ENCODE assay signal across 27 cellular contexts in genomic region chr16:90027611-90028010, GRCh38. TPM values are rescaled to one million over a fixed set of nuclear protein-coding genes. Genes with fewer than 3 reads are reported as not detected.
A peak's percentile ranks its signal among the peaks of the same experiment; 100 is the strongest.
DNase-seq lines count a peak whose midpoint lies in the region; ATAC-seq, FAIRE-seq and TF ChIP-seq lines count a peak whose summit lies in the region.
"Had no signal": no experiment of that assay in that cellular context is flagged by ENCODE, and none has a peak within 500 bp of the region (broad histone marks: within the 10 kb centered on the region; RNA-seq: fewer than 3 reads in every experiment).

No MANE protein-coding gene starts in this region.

- no peak overlapping the region for H3K9ac ChIP-seq in HepG2 (ENCODE audit: insufficient read depth, low read depth, low read length)
- H3K9ac ChIP-seq in mesenchymal stem cell (ENCODE audit: low read length) = no peak overlapping the region
- H3K9ac ChIP-seq: BLaER1 had no signal

- H2BK120ac ChIP-seq in mesenchymal stem cell (ENCODE audit: low read depth, low read length) = no peak overlapping the region

- H3K79me2 ChIP-seq in HepG2 (ENCODE audit: insufficient read depth, low read length) = peaks cover 8% of the 10 kb centered on the region

- H3K23ac ChIP-seq in mesenchymal stem cell (ENCODE audit: low read length in 2 of 2) = no peak overlapping the region

- 91% methylated on average over 17 of the region's 17 CpGs for WGBS in HepG2 (ENCODE audit: low lambda C conversion rate)
- WGBS in right lobe of liver (ENCODE audit: insufficient coverage, low coverage, low lambda C conversion rate, missing lambda C conversion rate) = 90% methylated on average over 7 of the region's 17 CpGs
- WGBS in mesenchymal stem cell = 94% methylated on average over 16 of the region's 17 CpGs

- no peak overlapping the region for H3K14ac ChIP-seq in mesenchymal stem cell (ENCODE audit: low read length in 2 of 2)

- peaks cover 9% of the 10 kb centered on the region; the same call in 1 of the 2 replicates for H4K20me1 ChIP-seq in HepG2 (ENCODE audit: insufficient read depth, low read length)

- peaks cover 57% of the 10 kb centered on the region for H3K36me3 Mint-ChIP-seq in Caco-2 (ENCODE audit: insufficient read depth, unreplicated experiment)

- intact Hi-C loops in HepG2 (cut with micrococcal nuclease; ENCODE audit: unreplicated experiment) (no loop called here), right lobe of liver (cut with DNase I) (no loop called here), Caco-2 (cut with micrococcal nuclease; ENCODE audit: unreplicated experiment) (no loop called here)

- no peak overlapping the region for H3K27ac ChIP-seq in HepG2 (ENCODE audit: extremely low read length, insufficient read depth, low read length)
- H3K27ac ChIP-seq in right lobe of liver = no peak overlapping the region
- H3K27ac ChIP-seq in mesenchymal stem cell (ENCODE audit: low read length, poor library complexity, severe bottlenecking) = no peak overlapping the region
- H3K27ac ChIP-seq: BLaER1 had no signal

- no peak for FAIRE-seq in HepG2 (lab: Jason Lieb, UNC)
- FAIRE-seq: A204.1, D721Med, G401.6, GM12891, GM19239 had no signal

- no peak overlapping the region for H2BK12ac ChIP-seq in mesenchymal stem cell (ENCODE audit: low read length in 2 of 2)

- H3K4ac ChIP-seq in mesenchymal stem cell (ENCODE audit: low read depth in 1 of 2, low read length in 2 of 2) = no peak overlapping the region

- H3K9me3 ChIP-seq in HepG2 (ENCODE audit: low read length) (no peaks in the 10 kb centered on the region), right lobe of liver (no peaks in the 10 kb centered on the region), Caco-2 (no peaks in the 10 kb centered on the region), mesenchymal stem cell (ENCODE audit: control insufficient read depth, low read length) (no peaks in the 10 kb centered on the region)
- H3K9me3 ChIP-seq: BE2C, BLaER1 had no signal

- no peaks in the 10 kb centered on the region for H3K9me3 Mint-ChIP-seq in Caco-2 (ENCODE audit: unreplicated experiment)
- H3K9me3 Mint-ChIP-seq: CD4-positive, alpha-beta memory T cell; CD4-positive, CD25-positive, alpha-beta regulatory T cell; CD8-positive, alpha-beta memory T cell had no signal

- peaks cover 9% of the 10 kb centered on the region for H3K4me1 ChIP-seq in HepG2 (ENCODE audit: insufficient read depth, low read length)
- peaks cover 0 to 4% (median 0%) of the 10 kb centered on the region in 4 donors for H3K4me1 ChIP-seq in right lobe of liver
- H3K4me1 ChIP-seq in Caco-2 = peaks cover 6% of the 10 kb centered on the region; the same call in 1 of the 2 replicates
- H3K4me1 ChIP-seq in mesenchymal stem cell (ENCODE audit: control insufficient read depth, insufficient read depth, low read depth, low read length) = peaks cover 9% of the 10 kb centered on the region
- H3K4me1 ChIP-seq: BE2C had no signal

- no peak for DNase-seq in HepG2 (ENCODE audit: low spot score)
- DNase-seq in right lobe of liver = no peak
- DNase-seq in Caco-2 = no peak
- DNase-seq in H7 = peak; percentile 45
- no peak for DNase-seq in mesenchymal stem cell
- no peak for DNase-seq in NCI-H146 treated with DMSO at 0.1 percent for 48 hours (lab: John Stamatoyannopoulos, UW; ENCODE audit: unreplicated experiment)
- no peak for DNase-seq in HCEC 1CT
- DNase-seq: 8988T; ACHN; BE2C; C1 segment of cervical spinal cord; Calu3; CD4-positive, alpha-beta memory T cell; CD4-positive, CD25-positive, alpha-beta regulatory T cell; CD8-positive, alpha-beta memory T cell; COR-L47; DMS79 treated with DMSO at 0.1 percent for 48 hours; GF-D8 had no signal

- BruUV-seq in HepG2 (replicated peaks; lab: Mats Ljungman, UMichigan) (no TSS peak), Caco-2 (replicated peaks; lab: Mats Ljungman, UMichigan) (no TSS peak)

- no peak overlapping the region for H2AK5ac ChIP-seq in mesenchymal stem cell (ENCODE audit: low read length, severe bottlenecking)

- H2BK5ac ChIP-seq in mesenchymal stem cell (ENCODE audit: low read depth, low read length, poor library complexity, severe bottlenecking) = no peak overlapping the region

- H3K36me3 ChIP-seq in HepG2 (replicated peaks in 1 of 2; ENCODE audit: control insufficient read depth in 1 of 2, insufficient read depth in 2 of 2, low read length in 2 of 2) (peaks cover 15 to 21% of the 10 kb centered on the region in 2 experiments; a peak in 4 of 5 replicates), right lobe of liver (no peaks in the 10 kb centered on the region), Caco-2 (ENCODE audit: control insufficient read depth, insufficient read depth, low read length) (peaks cover 12% of the 10 kb centered on the region), H7 (replicated peaks; ENCODE audit: control insufficient read depth, insufficient read depth, low read length) (peaks cover 5% of the 10 kb centered on the region; the same call in 1 of the 2 replicates), mesenchymal stem cell (ENCODE audit: control insufficient read depth in 1 of 2, insufficient read depth in 2 of 2, low read depth in 1 of 2, low read length in 2 of 2) (peaks cover 24 to 32% of the 10 kb centered on the region in 2 experiments)

- TF ChIP-seq EP300 in HepG2 (IDR thresholded peaks at IDR 0.05; ENCODE audit: low read depth in 2 of 2, low read length in 2 of 2) (no peak), HepG2 (CRISPR knock-in tag; IDR thresholded peaks at IDR 0.05; ENCODE audit: borderline replicate concordance) (no peak)

- peaks cover 7% of the 10 kb centered on the region for H3K79me1 ChIP-seq in mesenchymal stem cell (replicated peaks; ENCODE audit: low read length, poor library complexity, severe bottlenecking)

- peaks cover 6% of the 10 kb centered on the region for H3K4me1 Mint-ChIP-seq in Caco-2 (ENCODE audit: low read depth, unreplicated experiment)

- no peaks in the 10 kb centered on the region for H3K27me3 Mint-ChIP-seq in Caco-2 (ENCODE audit: insufficient read depth, unreplicated experiment)
- H3K27me3 Mint-ChIP-seq: CD4-positive, alpha-beta memory T cell; CD4-positive, CD25-positive, alpha-beta regulatory T cell had no signal

- POLR2A ChIA-PET in HepG2 (lab: Yijun Ruan, JAX) (no interaction called here), Caco-2 (lab: Charles Lee) (no interaction called here)

- H3K4me3 ChIP-seq in HepG2 (replicated peaks in 1 of 3; ENCODE audit: insufficient read depth in 1 of 3, low read depth in 2 of 3, low read length in 3 of 3) (no peak overlapping the region), right lobe of liver (no peak overlapping the region), Caco-2 (ENCODE audit: low read depth, low read length) (no peak overlapping the region), H7 (ENCODE audit: insufficient read depth, low read depth, low read length) (no peak overlapping the region), mesenchymal stem cell (ENCODE audit: insufficient read depth in 1 of 2, low read depth in 1 of 2, low read length in 2 of 2) (no peak overlapping the region)
- H3K4me3 ChIP-seq: BLaER1 had no signal

- no peak overlapping the region for H2AFZ ChIP-seq in HepG2 (ENCODE audit: low read length)
- no peak overlapping the region for H2AFZ ChIP-seq in mesenchymal stem cell (ENCODE audit: low read depth, low read length)

- H3K27me3 ChIP-seq in HepG2 (ENCODE audit: control insufficient read depth in 1 of 2, insufficient read depth in 2 of 2, low read length in 2 of 2) = no peaks in the 10 kb centered on the region
- H3K27me3 ChIP-seq in right lobe of liver = no peaks in the 10 kb centered on the region
- H3K27me3 ChIP-seq in Caco-2 (replicated peaks; ENCODE audit: control insufficient read depth, insufficient read depth, low read length) = no peaks in the 10 kb centered on the region
- no peaks in the 10 kb centered on the region for H3K27me3 ChIP-seq in H7 (ENCODE audit: control insufficient read depth, insufficient read depth, low read length)
- no peaks in the 10 kb centered on the region for H3K27me3 ChIP-seq in mesenchymal stem cell (ENCODE audit: control insufficient read depth in 1 of 2, insufficient read depth in 1 of 2, low read length in 2 of 2)
- H3K27me3 ChIP-seq: BE2C, BLaER1 had no signal

- in situ Hi-C loops in HepG2 (cut with HindIII; ENCODE audit: extremely low pct_ligation_motif_present, low pct_unique_long_range_greater_than_20kb) = no loop called here

- ATAC-seq in HepG2 (no peak), right lobe of liver (no peak)

- no peak overlapping the region for H3K4me3 Mint-ChIP-seq in Caco-2 (ENCODE audit: unreplicated experiment)
- H3K4me3 Mint-ChIP-seq: CD14-positive monocyte; CD4-positive, alpha-beta memory T cell; CD4-positive, CD25-positive, alpha-beta regulatory T cell had no signal

- H3K27ac Mint-ChIP-seq in Caco-2 (ENCODE audit: unreplicated experiment) = peak overlapping the region; percentile 45
- H3K27ac Mint-ChIP-seq: CD4-positive, alpha-beta memory T cell; CD8-positive, alpha-beta memory T cell had no signal

- no peak overlapping the region for H3K4me2 ChIP-seq in HepG2 (ENCODE audit: low read depth, low read length)
- no peak overlapping the region for H3K4me2 ChIP-seq in mesenchymal stem cell (ENCODE audit: low read length, poor library complexity, severe bottlenecking)

- H4K8ac ChIP-seq in mesenchymal stem cell (ENCODE audit: low read length) = no peak overlapping the region

- TF ChIP-seq RAD21 in HepG2 (CRISPR knock-in tag; IDR thresholded peaks at IDR 0.05) = no peak

- H3K18ac ChIP-seq in mesenchymal stem cell (ENCODE audit: low read depth in 1 of 2, low read length in 2 of 2) = no peak overlapping the region

- H4K91ac ChIP-seq in mesenchymal stem cell (ENCODE audit: low read length) = peak overlapping the region; percentile 58

- H2BK15ac ChIP-seq in mesenchymal stem cell (ENCODE audit: low read depth, poor library complexity, severe bottlenecking) = no peak overlapping the region

- CTCF ChIA-PET in HepG2 (lab: Yijun Ruan, JAX; ENCODE audit: low intra/inter-chr PET ratio, low total read pairs) (no interaction called here), Caco-2 (lab: Charles Lee) (no interaction called here)

- TF ChIP-seq CTCF in HepG2 (CRISPR knock-in tag; IDR thresholded peaks at IDR 0.05) = no peak
- no peak for TF ChIP-seq CTCF in right lobe of liver (IDR thresholded peaks at IDR 0.05)
- TF ChIP-seq CTCF in Caco-2 (IDR thresholded peaks at IDR 0.05; ENCODE audit: insufficient read depth in 1 of 2, low read depth in 1 of 2, low read length in 1 of 2, severe bottlenecking in 1 of 2, unreplicated experiment in 1 of 2) = no peak

- TF ChIP-seq POLR2A in HepG2 (IDR thresholded peaks at IDR 0.05; ENCODE audit: insufficient read depth in 1 of 2, low read depth in 2 of 2, low read length in 2 of 2) (no peak), right lobe of liver (IDR thresholded peaks at IDR 0.05) (no peak)

RNA-seq across cellular contexts. Expression of gene DBNDD1, which starts 8.4 kb away (rescaled TPM):
- total RNA-seq in HepG2 (2016; rRNA removed; fragmentation: Illumina TruSeq; extraction: Trizol) (13.0 and 17.0 TPM in 2 replicates), right lobe of liver (10 to 100 TPM in 3 of 6 experiments, 1 to 10 TPM in 3; 2.6 to 17.5 (median 7.6) TPM), Caco-2 (2022) (64.2 and 64.6 TPM in 2 replicates)
- 18.8 and 21.7 TPM in 2 replicates for total RNA-seq in HepG2 (2016; cell fraction: cytosol; rRNA removed; fragmentation: Illumina TruSeq; extraction: Trizol; ENCODE audit: low read depth)
- 11.4 and 16.1 TPM in 2 replicates for total RNA-seq in HepG2 (2016; cell fraction: insoluble cytoplasmic fraction; rRNA removed; fragmentation: Illumina TruSeq; extraction: Trizol)
- 40.2 and 47.3 TPM in 2 replicates for total RNA-seq in HepG2 (2016; cell fraction: membrane; rRNA removed; fragmentation: Illumina TruSeq; extraction: Trizol)
- 7.6 and 10.0 TPM in 2 replicates for total RNA-seq in HepG2 (2016; cell fraction: nucleus; rRNA removed; fragmentation: Illumina TruSeq; extraction: Trizol)
- 40.4 and 51.0 TPM in 2 replicates for polyA plus RNA-seq in HepG2 (2011; rRNA removed)
- polyA plus RNA-seq in HepG2 (2011; cell fraction: cytosol; rRNA removed) = 44.2 and 56.2 TPM in 2 replicates
- 31.7 and 32.2 TPM in 2 replicates for polyA plus RNA-seq in HepG2 (2011; cell fraction: nucleus; rRNA removed)
- 16.4 and 30.0 TPM in 2 replicates for polyA plus RNA-seq in HepG2 (2012)
- polyA plus RNA-seq in HepG2 (2016; cell fraction: cytosol; fragmentation: Illumina TruSeq; extraction: Trizol; ENCODE audit: low read depth) = 60.8 and 72.2 TPM in 2 replicates
- 33.1 and 40.9 TPM in 2 replicates for polyA plus RNA-seq in HepG2 (2016; cell fraction: insoluble cytoplasmic fraction; fragmentation: Illumina TruSeq; extraction: Trizol; ENCODE audit: low read depth)
- polyA plus RNA-seq in HepG2 (2016; cell fraction: membrane; fragmentation: Illumina TruSeq; extraction: Trizol; ENCODE audit: low read depth) = 102 TPM in 2 replicates
- polyA plus RNA-seq in HepG2 (2016; cell fraction: nucleus; fragmentation: Illumina TruSeq; extraction: Trizol; ENCODE audit: insufficient read depth, low read depth) = 31.0 and 33.1 TPM in 2 replicates
- polyA minus RNA-seq in HepG2 (2011; rRNA and poly(A)+ RNA removed; ENCODE audit: low replicate concordance) = 5.9 and 53.2 TPM in 2 replicates
- 23.0 and 26.9 TPM in 2 replicates for polyA minus RNA-seq in HepG2 (2011; cell fraction: cytosol; rRNA and poly(A)+ RNA removed)
- polyA minus RNA-seq in HepG2 (2011; cell fraction: nucleus; rRNA and poly(A)+ RNA removed) = 9.8 and 13.2 TPM in 2 replicates
- total RNA-seq in H7 (2014; rRNA removed; shearing (Covaris generic)) = 59.7 and 71.4 TPM in 2 replicates
- polyA plus RNA-seq in mesenchymal stem cell (2013, experiment 1 of 2) = 5.6 TPM
- polyA plus RNA-seq in mesenchymal stem cell (2013, experiment 2 of 2) = 5.2 TPM
- polyA plus RNA-seq: CD14-positive monocyte had no signal

RNA-seq across cellular contexts. Expression of gene PRDM7, which starts 49.5 kb away (rescaled TPM):
- total RNA-seq in HepG2 (2016; rRNA removed; fragmentation: Illumina TruSeq; extraction: Trizol) (not detected in 2 replicates), right lobe of liver (under 1 TPM in 2 of 6 experiments, not detected in 4; 0.09 to 0.12 TPM), Caco-2 (2022) (not detected in 2 replicates)
- not detected in 2 replicates for total RNA-seq in HepG2 (2016; cell fraction: cytosol; rRNA removed; fragmentation: Illumina TruSeq; extraction: Trizol; ENCODE audit: low read depth)
- not detected in 2 replicates for total RNA-seq in HepG2 (2016; cell fraction: insoluble cytoplasmic fraction; rRNA removed; fragmentation: Illumina TruSeq; extraction: Trizol)
- total RNA-seq in HepG2 (2016; cell fraction: membrane; rRNA removed; fragmentation: Illumina TruSeq; extraction: Trizol) = not detected in 2 replicates
- not detected in 2 replicates for total RNA-seq in HepG2 (2016; cell fraction: nucleus; rRNA removed; fragmentation: Illumina TruSeq; extraction: Trizol)
- 0.03 TPM in 1 of 2 replicates, not detected in the other for polyA plus RNA-seq in HepG2 (2011; rRNA removed)
- polyA plus RNA-seq in HepG2 (2011; cell fraction: cytosol; rRNA removed) = not detected in 2 replicates
- not detected in 2 replicates for polyA plus RNA-seq in HepG2 (2011; cell fraction: nucleus; rRNA removed)
- not detected in 2 replicates for polyA plus RNA-seq in HepG2 (2012)
- not detected in 2 replicates for polyA plus RNA-seq in HepG2 (2016; cell fraction: cytosol; fragmentation: Illumina TruSeq; extraction: Trizol; ENCODE audit: low read depth)
- polyA plus RNA-seq in HepG2 (2016; cell fraction: insoluble cytoplasmic fraction; fragmentation: Illumina TruSeq; extraction: Trizol; ENCODE audit: low read depth) = not detected in 2 replicates
- not detected in 2 replicates for polyA plus RNA-seq in HepG2 (2016; cell fraction: membrane; fragmentation: Illumina TruSeq; extraction: Trizol; ENCODE audit: low read depth)
- not detected in 2 replicates for polyA plus RNA-seq in HepG2 (2016; cell fraction: nucleus; fragmentation: Illumina TruSeq; extraction: Trizol; ENCODE audit: insufficient read depth, low read depth)
- polyA minus RNA-seq in HepG2 (2011; rRNA and poly(A)+ RNA removed; ENCODE audit: low replicate concordance) = not detected in 2 replicates
- not detected in 2 replicates for polyA minus RNA-seq in HepG2 (2011; cell fraction: cytosol; rRNA and poly(A)+ RNA removed)
- 0.13 TPM in 1 of 2 replicates, not detected in the other for polyA minus RNA-seq in HepG2 (2011; cell fraction: nucleus; rRNA and poly(A)+ RNA removed)
- not detected in 2 replicates for total RNA-seq in H7 (2014; rRNA removed; shearing (Covaris generic))
- not detected for polyA plus RNA-seq in mesenchymal stem cell (2013, experiment 1 of 2)
- polyA plus RNA-seq in mesenchymal stem cell (2013, experiment 2 of 2) = not detected
- total RNA-seq: A673; Calu3; CD4-positive, alpha-beta memory T cell; CD4-positive, CD25-positive, alpha-beta regulatory T cell; CD8-positive, alpha-beta memory T cell had no signal
- polyA plus RNA-seq: AG04450; CD14-positive monocyte; CD4-positive, alpha-beta memory T cell; CD4-positive, CD25-positive, alpha-beta regulatory T cell; CD8-positive, alpha-beta memory T cell had no signal
